ENCODE assay signal across 9 cellular contexts in the genomic region with DNA sequence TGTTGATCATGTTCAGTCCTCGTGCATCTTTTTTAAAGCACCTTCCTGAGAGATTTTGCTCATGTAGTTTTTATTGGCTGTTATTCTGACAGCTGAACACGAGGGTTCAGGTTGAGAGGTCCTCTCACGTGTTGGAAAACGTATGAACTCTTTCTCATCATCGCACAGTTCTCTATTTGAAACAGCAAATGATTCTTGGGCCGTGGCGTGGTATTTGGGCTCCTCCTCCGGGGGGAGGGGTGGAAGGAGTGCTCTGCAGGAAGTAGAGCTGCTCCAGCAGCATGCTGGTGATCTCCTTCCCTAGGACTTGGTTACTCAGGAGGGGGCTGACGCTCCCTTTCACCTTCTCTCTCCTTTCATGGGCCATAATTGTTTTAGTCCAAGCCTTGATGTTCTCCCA.
DNase-seq lines count a peak whose midpoint lies in the region; ATAC-seq lines count a peak whose summit lies in the region.
"Had no signal": no experiment of that assay in that cellular context is flagged by ENCODE, and none has a peak within 500 bp of the region (broad histone marks: within the 10 kb centered on the region; RNA-seq: fewer than 3 reads in every experiment).

No MANE protein-coding gene starts in this region.

- H3K36me3 ChIP-seq in BLaER1 treated with 17β-estradiol and CSF1 and Interleukin-3, amounts not matched to agents 10 nM and 100 nM: no peaks in the 10 kb centered on the region

- H3K4me2 ChIP-seq in BLaER1 treated with 17β-estradiol and CSF1 and Interleukin-3, amounts not matched to agents 10 nM and 100 nM: peak overlapping the region; percentile 59 to 88 (median 64)

- peak overlapping the region in 5 of 11 experiments; percentile 12 to 50 (median 22); a peak in 10 of 22 replicates for H3K27ac ChIP-seq in BLaER1 treated with 17β-estradiol and CSF1 and Interleukin-3, amounts not matched to agents 10 nM and 100 nM
- H3K27ac ChIP-seq: skin epidermis had no signal

- peak overlapping the region in 2 of 4 donors; percentile 48 to 85 for H3K4me3 Mint-ChIP-seq in IgD-negative memory B cell
- H3K4me3 Mint-ChIP-seq in activated naive CD8-positive, alpha-beta T cell treated with anti-CD3 and anti-CD28 coated beads, Interleukin-2, amount 50 U/mL, for 24 hours: no peak overlapping the region

- H3K4me3 ChIP-seq in BLaER1 treated with 17β-estradiol and CSF1 and Interleukin-3, amounts not matched to agents 10 nM and 100 nM: no peak overlapping the region
- H3K4me3 ChIP-seq: skin epidermis had no signal

- no peaks in the 10 kb centered on the region for H3K9me3 Mint-ChIP-seq in IgD-negative memory B cell
- no peaks in the 10 kb centered on the region for H3K9me3 Mint-ChIP-seq in activated naive CD8-positive, alpha-beta T cell treated with anti-CD3 and anti-CD28 coated beads, Interleukin-2, amount 50 U/mL, for 24 hours

- H3K4me1 Mint-ChIP-seq in IgD-negative memory B cell: peaks cover 26 to 47% (median 44%) of the 10 kb centered on the region in 3 donors
- peaks cover 89% of the 10 kb centered on the region for H3K4me1 Mint-ChIP-seq in activated naive CD8-positive, alpha-beta T cell treated with anti-CD3 and anti-CD28 coated beads, Interleukin-2, amount 50 U/mL, for 24 hours

- ATAC-seq in GM19438 (IDR thresholded peaks at IDR 0.05; ENCODE audit: low read depth, unreplicated experiment): peak; percentile 46
- ATAC-seq in activated naive CD8-positive, alpha-beta T cell treated with anti-CD3 and anti-CD28 coated beads, Interleukin-2, amount 50 U/mL, for 24 hours: peak; percentile 72

- no peaks in the 10 kb centered on the region for H3K27me3 Mint-ChIP-seq in IgD-negative memory B cell
- H3K27me3 Mint-ChIP-seq in activated naive CD8-positive, alpha-beta T cell treated with anti-CD3 and anti-CD28 coated beads, Interleukin-2, amount 50 U/mL, for 24 hours: no peaks in the 10 kb centered on the region

- peaks cover 46 to 60% (median 51%) of the 10 kb centered on the region in 10 experiments for H3K4me1 ChIP-seq in BLaER1 treated with 17β-estradiol and CSF1 and Interleukin-3, amounts not matched to agents 10 nM and 100 nM

- H3K9ac ChIP-seq in BLaER1 treated with 17β-estradiol and CSF1 and Interleukin-3, amounts not matched to agents 10 nM and 100 nM: peak overlapping the region in 2 of 11 experiments; percentile 1 to 9; a peak in 3 of 22 replicates

- no peaks in the 10 kb centered on the region for H3K9me3 ChIP-seq in BLaER1 treated with 17β-estradiol and CSF1 and Interleukin-3, amounts not matched to agents 10 nM and 100 nM (replicated peaks in 1 of 11)

- H3K27ac Mint-ChIP-seq in IgD-negative memory B cell: peak overlapping the region; percentile 25 to 51 (median 29)
- H3K27ac Mint-ChIP-seq in activated naive CD8-positive, alpha-beta T cell treated with anti-CD3 and anti-CD28 coated beads, Interleukin-2, amount 50 U/mL, for 24 hours: peak overlapping the region; percentile 28

- H4K20me1 ChIP-seq in BLaER1 treated with 17β-estradiol and CSF1 and Interleukin-3, amounts not matched to agents 10 nM and 100 nM: peaks cover 0 to 5% (median 0%) of the 10 kb centered on the region in 11 experiments; a peak in 4 of 22 replicates

- H3K27me3 ChIP-seq in BLaER1 treated with 17β-estradiol and CSF1 and Interleukin-3, amounts not matched to agents 10 nM and 100 nM: no peaks in the 10 kb centered on the region

- peak; percentile 53 for DNase-seq in activated naive CD8-positive, alpha-beta T cell treated with anti-CD3 and anti-CD28 coated beads, Interleukin-2, amount 50 U/mL, for 24 hours
- DNase-seq in midbrain (lab: John Stamatoyannopoulos, UW) (peak; percentile 19), DMS79 treated with DMSO at 0.1 percent for 48 hours (lab: John Stamatoyannopoulos, UW) (no peak), OCI-M2 (lab: John Stamatoyannopoulos, UW; ENCODE audit: unreplicated experiment) (no peak), NCI-H748 treated with DMSO at 0.1 percent for 48 hours (lab: John Stamatoyannopoulos, UW) (no peak)

- peaks cover 4% of the 10 kb centered on the region for H3K36me3 Mint-ChIP-seq in IgD-negative memory B cell
- peaks cover 13% of the 10 kb centered on the region for H3K36me3 Mint-ChIP-seq in activated naive CD8-positive, alpha-beta T cell treated with anti-CD3 and anti-CD28 coated beads, Interleukin-2, amount 50 U/mL, for 24 hours (ENCODE audit: low read depth)

Comparison
In these comparisons a context has a peak if more than half of its experiments do, and no peak if none do; other contexts are left out.
1. DNase-seq: peak in activated naive CD8-positive, alpha-beta T cell treated with anti-CD3 and anti-CD28 coated beads, Interleukin-2, amount 50 U/mL, for 24 hours (single experiment) and midbrain (single experiment); none in DMS79 treated with DMSO at 0.1 percent for 48 hours (single experiment), OCI-M2 (single experiment) and NCI-H748 treated with DMSO at 0.1 percent for 48 hours (single experiment).